ENCODE assay signal across 16 cellular contexts in genomic region chr3:147427796-147428195, GRCh38. TPM values are rescaled to one million over a fixed set of nuclear protein-coding genes. Genes with fewer than 3 reads are reported as not detected.
DNase-seq lines count a peak whose midpoint lies in the region; FAIRE-seq and TF ChIP-seq lines count a peak whose summit lies in the region.
"Had no signal": no experiment of that assay in that cellular context is flagged by ENCODE, and none has a peak within 500 bp of the region (broad histone marks: within the 10 kb centered on the region; RNA-seq: fewer than 3 reads in every experiment).

No MANE protein-coding gene starts in this region.

- H3K36me3 Mint-ChIP-seq in astrocyte (ENCODE audit: low read depth, unreplicated experiment), result no peaks in the 10 kb centered on the region
- H3K36me3 Mint-ChIP-seq: CD4-positive, CD25-positive, alpha-beta regulatory T cell had no signal

- H2BK15ac ChIP-seq in neuronal stem cell (ENCODE audit: low read length), result no peak overlapping the region

- H4K20me1 ChIP-seq in astrocyte (ENCODE audit: insufficient read depth, low read length) (no peaks in the 10 kb centered on the region), OCI-LY7 (ENCODE audit: insufficient read depth, low read length) (no peaks in the 10 kb centered on the region)
- H4K20me1 ChIP-seq: BLaER1 treated with 17β-estradiol and CSF1 and Interleukin-3, amounts not matched to agents 10 nM and 100 nM had no signal

- H2AFZ ChIP-seq in astrocyte (ENCODE audit: low read depth, low read length) (no peak overlapping the region), neuronal stem cell (ENCODE audit: low read length) (peak overlapping the region; percentile 12), OCI-LY7 (ENCODE audit: low read length) (no peak overlapping the region)
- H2AFZ ChIP-seq: GM23248 had no signal

- no peak overlapping the region for H4K8ac ChIP-seq in neuronal stem cell (ENCODE audit: low read depth, low read length)

- no peaks in the 10 kb centered on the region for H3K9me2 ChIP-seq in OCI-LY7 (ENCODE audit: insufficient read depth, low read length)

- no peak overlapping the region for H3K18ac ChIP-seq in neuronal stem cell (ENCODE audit: low read length)

- H3K4me2 ChIP-seq in astrocyte (ENCODE audit: low read length) (peak overlapping the region; percentile 19), neuronal stem cell (ENCODE audit: insufficient read depth, low read length, poor library complexity, severe bottlenecking) (no peak overlapping the region), OCI-LY7 (ENCODE audit: low read length) (no peak overlapping the region)
- H3K4me2 ChIP-seq: BLaER1 treated with 17β-estradiol and CSF1 and Interleukin-3, amounts not matched to agents 10 nM and 100 nM had no signal

- peaks cover 48% of the 10 kb centered on the region for H3K27me3 Mint-ChIP-seq in astrocyte (ENCODE audit: low read depth, unreplicated experiment)

- H3K79me2 ChIP-seq in astrocyte (ENCODE audit: insufficient read depth, low read length) (peaks cover 9% of the 10 kb centered on the region), OCI-LY7 (ENCODE audit: insufficient read depth, low read depth, low read length) (no peaks in the 10 kb centered on the region)

- CTCF ChIA-PET in OCI-LY7 (lab: Charles Lee; ENCODE audit: unreplicated experiment), result no interaction called here

- H3K4me3 ChIP-seq in astrocyte (ENCODE audit: insufficient read depth, low read depth, low read length), result peak overlapping the region; percentile 3
- no peak overlapping the region for H3K4me3 ChIP-seq in neuronal stem cell (ENCODE audit: low read length in 2 of 2)
- no peak overlapping the region for H3K4me3 ChIP-seq in OCI-LY7 (ENCODE audit: low read depth, low read length, poor library complexity, severe bottlenecking)
- H3K4me3 ChIP-seq in right atrium auricular region, result no peak overlapping the region
- H3K4me3 ChIP-seq: BLaER1 treated with 17β-estradiol and CSF1 and Interleukin-3, amounts not matched to agents 10 nM and 100 nM; GM23248 had no signal

- no TSS peak for BruUV-seq in OCI-LY7 (replicated peaks; lab: Mats Ljungman, UMichigan)

- H3K23ac ChIP-seq in neuronal stem cell (ENCODE audit: low read depth, low read length, poor library complexity), result no peak overlapping the region

- no peak overlapping the region for H2BK12ac ChIP-seq in neuronal stem cell (ENCODE audit: low read length)

- H3K9me3 ChIP-seq in astrocyte (ENCODE audit: insufficient read depth, low read depth, low read length) (no peaks in the 10 kb centered on the region), neuronal stem cell (replicated peaks in 1 of 2; ENCODE audit: control insufficient read depth in 2 of 2, insufficient read depth in 1 of 2, low read depth in 1 of 2, low read length in 2 of 2) (peaks cover 0 to 4% of the 10 kb centered on the region in 2 donors), OCI-LY7 (ENCODE audit: low read length) (no peaks in the 10 kb centered on the region), right atrium auricular region (no peaks in the 10 kb centered on the region)

- no peak overlapping the region for H3K4ac ChIP-seq in neuronal stem cell (ENCODE audit: low read length)

- no peak overlapping the region for H3K14ac ChIP-seq in neuronal stem cell (ENCODE audit: low read length)

- H3K27me3 ChIP-seq in astrocyte (ENCODE audit: insufficient read depth, low read length), result peaks cover 25% of the 10 kb centered on the region
- peaks cover 0 to 24% (median 12%) of the 10 kb centered on the region in 3 experiments for H3K27me3 ChIP-seq in neuronal stem cell (ENCODE audit: control insufficient read depth in 3 of 3, insufficient read depth in 3 of 3, low read depth in 1 of 3, low read length in 3 of 3)
- peaks cover 14 to 15% of the 10 kb centered on the region in 2 donors for H3K27me3 ChIP-seq in right atrium auricular region

- intact Hi-C loops in OCI-LY7 (cut with micrococcal nuclease; ENCODE audit: unreplicated experiment), result no loop called here

- H2BK5ac ChIP-seq in neuronal stem cell (ENCODE audit: low read length), result no peak overlapping the region

- H2BK120ac ChIP-seq in neuronal stem cell (ENCODE audit: low read depth, low read length), result no peak overlapping the region

- peaks cover 3% of the 10 kb centered on the region for H3K4me1 Mint-ChIP-seq in astrocyte (ENCODE audit: low read depth, unreplicated experiment)
- H3K4me1 Mint-ChIP-seq: CD4-positive, CD25-positive, alpha-beta regulatory T cell had no signal

- peak overlapping the region; percentile 22 for H3K9ac ChIP-seq in astrocyte (ENCODE audit: low read length)
- no peak overlapping the region for H3K9ac ChIP-seq in neuronal stem cell (ENCODE audit: low read depth, low read length, poor library complexity)
- H3K9ac ChIP-seq: BLaER1 treated with 17β-estradiol and CSF1 and Interleukin-3, amounts not matched to agents 10 nM and 100 nM; GM23248 had no signal

- POLR2A ChIA-PET in OCI-LY7 (lab: Charles Lee), result interaction anchor here (0.6 kb wide), 1 partner anchor 563 kb away, joined by 3 read pairs; no protein-coding TSS in a partner anchor

- no peak overlapping the region for H3K4me3 Mint-ChIP-seq in astrocyte (ENCODE audit: unreplicated experiment)
- H3K4me3 Mint-ChIP-seq: CD4-positive, CD25-positive, alpha-beta regulatory T cell had no signal

- FAIRE-seq in astrocyte (lab: Jason Lieb, UNC), result no peak

- no peak overlapping the region for H4K91ac ChIP-seq in neuronal stem cell (ENCODE audit: low read depth, low read length, poor library complexity)

- H3K79me1 ChIP-seq in neuronal stem cell (ENCODE audit: low read depth, low read length), result no peaks in the 10 kb centered on the region

- H3K9me3 Mint-ChIP-seq in astrocyte (ENCODE audit: unreplicated experiment), result no peaks in the 10 kb centered on the region

- WGBS in neuronal stem cell (ENCODE audit: extremely low coverage in 2 of 2, insufficient read length in 2 of 2, insufficient replicate concordance in 1 of 2), 2 donors, result no CpG with 5 or more reads among the region's 3 CpGs

- H3K4me1 ChIP-seq in astrocyte (ENCODE audit: insufficient read depth, low read length) (peaks cover 2% of the 10 kb centered on the region), neuronal stem cell (ENCODE audit: control insufficient read depth in 2 of 2, insufficient read depth in 1 of 2, low read depth in 1 of 2, low read length in 2 of 2) (peaks cover 0 to 2% of the 10 kb centered on the region in 2 donors), OCI-LY7 (ENCODE audit: insufficient read depth, low read length, poor library complexity, severe bottlenecking) (no peaks in the 10 kb centered on the region), right atrium auricular region (peaks cover 0 to 6% of the 10 kb centered on the region in 2 donors)
- H3K4me1 ChIP-seq: BLaER1 treated with 17β-estradiol and CSF1 and Interleukin-3, amounts not matched to agents 10 nM and 100 nM had no signal

- no peaks in the 10 kb centered on the region for H3K36me3 ChIP-seq in astrocyte (ENCODE audit: insufficient read depth, low read length)
- H3K36me3 ChIP-seq in neuronal stem cell (replicated peaks in 1 of 2; ENCODE audit: control insufficient read depth in 2 of 2, insufficient read depth in 2 of 2, low read length in 2 of 2), result no peaks in the 10 kb centered on the region
- H3K36me3 ChIP-seq in OCI-LY7 (ENCODE audit: insufficient read depth, low read length), result no peaks in the 10 kb centered on the region
- H3K36me3 ChIP-seq in right atrium auricular region, result no peaks in the 10 kb centered on the region
- H3K36me3 ChIP-seq: BLaER1 treated with 17β-estradiol and CSF1 and Interleukin-3, amounts not matched to agents 10 nM and 100 nM had no signal

- H2AK5ac ChIP-seq in neuronal stem cell (ENCODE audit: low read depth, low read length), result no peak overlapping the region

- TF ChIP-seq CTCF in astrocyte (IDR thresholded peaks at IDR 0.05; ENCODE audit: insufficient read depth, low read depth, low read length), result no peak
- no peak for TF ChIP-seq CTCF in OCI-LY7 (conservative IDR thresholded peaks at IDR 0.05; ENCODE audit: low read length)
- no peak for TF ChIP-seq CTCF in right atrium auricular region (IDR thresholded peaks at IDR 0.05)

- no peak overlapping the region for H3K27ac Mint-ChIP-seq in astrocyte (ENCODE audit: unreplicated experiment)
- H3K27ac Mint-ChIP-seq: CD4-positive, CD25-positive, alpha-beta regulatory T cell had no signal

- H3K27ac ChIP-seq in astrocyte (ENCODE audit: low read depth, low read length), result no peak overlapping the region
- no peak overlapping the region for H3K27ac ChIP-seq in neuronal stem cell (replicated peaks; ENCODE audit: low read length)
- no peak overlapping the region for H3K27ac ChIP-seq in OCI-LY7 (ENCODE audit: low read depth, low read length, poor library complexity, severe bottlenecking)
- H3K27ac ChIP-seq in right atrium auricular region, result no peak overlapping the region
- H3K27ac ChIP-seq: BLaER1 treated with 17β-estradiol and CSF1 and Interleukin-3, amounts not matched to agents 10 nM and 100 nM; GM23248 had no signal

- DNase-seq in D341Med (ENCODE audit: low spot score) (peak; percentile 9), astrocyte (ENCODE audit: low read depth) (no peak), cerebellar cortex (ENCODE audit: low spot score) (peak; percentile 77), neuronal stem cell (ENCODE audit: low spot score) (no peak), HT-29 (ENCODE audit: low spot score) (no peak), activated T-cell treated with anti-CD3 and anti-CD28 coated beads for 4 hours (no peak), OCI-LY7 (ENCODE audit: low spot score) (no peak), right atrium auricular region (ENCODE audit: low spot score) (no peak)
- DNase-seq: 8988T; CD4-positive, CD25-positive, alpha-beta regulatory T cell; DMS79; GDM1; GM23248; H7; IMR-90 had no signal

RNA-seq across cellular contexts. Expression of gene ZIC1, which starts 18.6 kb away (rescaled TPM):
- 0.19 and 0.30 TPM in 2 replicates for total RNA-seq in astrocyte
- 24.9 TPM for polyA plus RNA-seq in neuronal stem cell (2013, experiment 1 of 2)
- polyA plus RNA-seq in neuronal stem cell (2013, experiment 2 of 2), result 27.0 TPM
- total RNA-seq in HT-29 (2014; rRNA removed; shearing (Covaris generic)), result not detected in 2 replicates
- not detected in 2 replicates for total RNA-seq in OCI-LY7 (2014; rRNA removed; shearing (Covaris generic))
- not detected in 2 replicates for total RNA-seq in OCI-LY7 (2022)
- total RNA-seq in right atrium auricular region, result under 1 TPM in 1 of 2 donors, not detected in 1; 0.04 TPM
- total RNA-seq: CD4-positive, CD25-positive, alpha-beta regulatory T cell; IMR-90 had no signal
- polyA plus RNA-seq: CD4-positive, CD25-positive, alpha-beta regulatory T cell; IMR-90 had no signal

RNA-seq across cellular contexts. Expression of gene ZIC4, which starts 21.5 kb away (rescaled TPM):
- total RNA-seq in astrocyte, result not detected in 2 replicates
- polyA plus RNA-seq in neuronal stem cell (2013, experiment 1 of 2), result 0.67 TPM
- polyA plus RNA-seq in neuronal stem cell (2013, experiment 2 of 2), result 0.78 TPM
- total RNA-seq in HT-29 (2014; rRNA removed; shearing (Covaris generic)), result not detected in 2 replicates
- total RNA-seq in OCI-LY7 (2014; rRNA removed; shearing (Covaris generic)), result not detected in 2 replicates
- not detected in 2 replicates for total RNA-seq in OCI-LY7 (2022)
- not detected for total RNA-seq in right atrium auricular region
- total RNA-seq: CD4-positive, CD25-positive, alpha-beta regulatory T cell; IMR-90 had no signal
- polyA plus RNA-seq: CD4-positive, CD25-positive, alpha-beta regulatory T cell; IMR-90 had no signal

Comparison
In these comparisons a context has a peak if more than half of its experiments do, and no peak if none do; other contexts are left out.
1. DNase-seq: peak in D341Med (single experiment) and cerebellar cortex (single experiment); none in astrocyte (single experiment), neuronal stem cell (single experiment), HT-29 (single experiment), activated T-cell treated with anti-CD3 and anti-CD28 coated beads for 4 hours (single experiment), OCI-LY7 (single experiment) and right atrium auricular region (single experiment).